Comparison of ENCODE assay signal across 1 cellular context in genomic region chr2:80149991-80150390, GRCh38.
TF ChIP-seq lines count a peak whose summit lies in the region.

No MANE protein-coding gene starts in this region.

TF ChIP-seq in K562, 482 proteins besides CTCF, POLR2A, EP300 and RAD21 (continued from another document):
- TF ChIP-seq RBM34 (IDR thresholded peaks at IDR 0.05; ENCODE audit: borderline replicate concordance, insufficient read depth, low read length) (no peak), GABPA (tag; conservative IDR thresholded peaks at IDR 0.05; ENCODE audit: low read depth) (no peak), STAT5A (IDR thresholded peaks at IDR 0.05; ENCODE audit: borderline replicate concordance, low read length) (no peak)
